Comparison of ENCODE assay signal across 10 cellular contexts in genomic region chr10:18955041-18955440, GRCh38.
"Had no signal": no experiment of that assay in that cellular context is flagged by ENCODE, and none has a peak within 500 bp of the region (broad histone marks: within the 10 kb centered on the region; RNA-seq: fewer than 3 reads in every experiment).

No MANE protein-coding gene starts in this region.

- H3K36me3 ChIP-seq: HAP-1 had no signal

- H3K9me3 ChIP-seq: HAP-1 had no signal

- H3K4me3 ChIP-seq: GM23248, HAP-1 had no signal

- H3K9ac ChIP-seq: GM23248, KMS-11 had no signal

- FAIRE-seq: HepG2 had no signal

- DNase-seq: GM23248, GOT3, H7, HFFc6, KBM-7 had no signal

- ATAC-seq: HCT116, HepG2 had no signal

- H3K27ac ChIP-seq: GM23248, HL-60, KMS-11 had no signal

- H2AFZ ChIP-seq: GM23248 had no signal

- H3K4me2 ChIP-seq: KMS-11 had no signal

- H3K4me1 ChIP-seq: HAP-1 had no signal
